Comparison of ENCODE assay signal across 11 cellular contexts in genomic region chr2:237262838-237263771, GRCh38.
DNase-seq lines count a peak whose midpoint lies in the region; ATAC-seq, FAIRE-seq and TF ChIP-seq lines count a peak whose summit lies in the region.
"Had no signal": no experiment of that assay in that cellular context is flagged by ENCODE, and none has a peak within 500 bp of the region (broad histone marks: within the 10 kb centered on the region; RNA-seq: fewer than 3 reads in every experiment).

No MANE protein-coding gene starts in this region.

- H3F3A ChIP-seq in SK-N-SH (replicated peaks; ENCODE audit: insufficient read depth), result peaks cover 21% of the 10 kb centered on the region

- no peaks in the 10 kb centered on the region for H3K9me2 ChIP-seq in SK-N-SH

- dilution Hi-C loops in keratinocyte (cut with MboI; ENCODE audit: extremely low pct_ligation_motif_present, low sequenced_read_pairs), result no loop called here

- CTCF ChIA-PET in SK-N-SH (lab: Yijun Ruan, JAX), result no interaction called here

- peaks cover under 1% of the 10 kb centered on the region for H3K4me1 Mint-ChIP-seq in T-helper 17 cell
- H3K4me1 Mint-ChIP-seq: activated B cell treated with CpG ODN at 0.5 μM for 24 hours had no signal

- H3K27ac Mint-ChIP-seq in T-helper 17 cell, result no peak overlapping the region
- H3K27ac Mint-ChIP-seq: activated B cell treated with CpG ODN at 0.5 μM for 24 hours had no signal

- H3K4me2 ChIP-seq in SK-N-SH (no peak overlapping the region), keratinocyte (ENCODE audit: control insufficient read depth, extremely low read depth, insufficient read depth, low read depth, low read length) (peak overlapping the region; percentile 26)

- H3K79me2 ChIP-seq in SK-N-SH (ENCODE audit: insufficient read depth), result no peaks in the 10 kb centered on the region
- no peaks in the 10 kb centered on the region for H3K79me2 ChIP-seq in keratinocyte (ENCODE audit: control insufficient read depth, insufficient read depth, low read length)

- H3K4me3 ChIP-seq in SK-N-SH (ENCODE audit: low read depth in 2 of 2, low read length in 1 of 2) (no peak overlapping the region), astrocyte of the spinal cord (ENCODE audit: low read depth, low read length) (no peak overlapping the region), keratinocyte (ENCODE audit: control insufficient read depth in 2 of 3, extremely low read depth in 1 of 3, insufficient read depth in 2 of 3, low read depth in 1 of 3, low read length in 3 of 3) (no peak overlapping the region), vagina (no peak overlapping the region)
- H3K4me3 ChIP-seq: right lobe of liver had no signal

- no peaks in the 10 kb centered on the region for H3K9me3 ChIP-seq in SK-N-SH
- H3K9me3 ChIP-seq in keratinocyte (ENCODE audit: control insufficient read depth, low read depth, low read length), result no peaks in the 10 kb centered on the region
- H3K9me3 ChIP-seq in vagina, result no peaks in the 10 kb centered on the region
- H3K9me3 ChIP-seq in T-helper 17 cell (ENCODE audit: control insufficient read depth, low read length, poor library complexity, severe bottlenecking), result no peaks in the 10 kb centered on the region
- H3K9me3 ChIP-seq: right lobe of liver had no signal

- no peak for TF ChIP-seq POLR2A in vagina (IDR thresholded peaks at IDR 0.05)

- ATAC-seq in SK-N-SH treated with all-trans-retinoic acid at 6 μM for 48 hours (no peak), T-helper 17 cell (no peak), HG02642 (IDR thresholded peaks at IDR 0.05; ENCODE audit: poor library complexity, unreplicated experiment) (no peak)

- no peak for TF ChIP-seq RAD21 in SK-N-SH (IDR thresholded peaks at IDR 0.05; ENCODE audit: low read length)

- no peak for TF ChIP-seq EP300 in SK-N-SH (IDR thresholded peaks at IDR 0.05; ENCODE audit: borderline replicate concordance in 1 of 2, low read depth in 1 of 2, low read length in 1 of 2)

- no peaks in the 10 kb centered on the region for H3K36me3 Mint-ChIP-seq in T-helper 17 cell (ENCODE audit: low read depth)

- no peak for DNase-seq in SK-N-SH
- DNase-seq in astrocyte of the spinal cord (ENCODE audit: low read depth, low spot score), result peak; percentile 71
- DNase-seq in keratinocyte (ENCODE audit: low read depth, low spot score), result no peak
- no peak for DNase-seq in vagina (ENCODE audit: extremely low spot score in 2 of 2)
- no peak for DNase-seq in T-helper 17 cell
- DNase-seq in NCI-H1930 (lab: John Stamatoyannopoulos, UW), result no peak
- DNase-seq: activated B cell treated with CpG ODN at 0.5 μM for 24 hours; activated effector memory CD4-positive, alpha-beta T cell treated with anti-CD3 and anti-CD28 coated beads, Interleukin-2, amount 50 U/mL, for 16 hours; right lobe of liver had no signal

- H2AFZ ChIP-seq in SK-N-SH (ENCODE audit: low read depth) (no peak overlapping the region), keratinocyte (ENCODE audit: control insufficient read depth, low read length) (peak overlapping the region; percentile 27)

- peaks cover 22% of the 10 kb centered on the region for H3K27me3 Mint-ChIP-seq in T-helper 17 cell

- FAIRE-seq in keratinocyte (lab: Jason Lieb, UNC), result peak; percentile 63

- H3K4me3 Mint-ChIP-seq in T-helper 17 cell, result no peak overlapping the region
- H3K4me3 Mint-ChIP-seq: activated B cell treated with CpG ODN at 0.5 μM for 24 hours had no signal

- H3K9ac ChIP-seq in SK-N-SH, result no peak overlapping the region
- no peak overlapping the region for H3K9ac ChIP-seq in keratinocyte (ENCODE audit: control insufficient read depth, extremely low read depth, insufficient read depth, low read length)

- H3K9me1 ChIP-seq in keratinocyte (ENCODE audit: control insufficient read depth, extremely low read depth, insufficient read depth, low read length), result no peaks in the 10 kb centered on the region

- in situ Hi-C loops in astrocyte of the spinal cord (cut with HindIII; ENCODE audit: low sequenced_read_pairs), result no loop called here

- H3K27me3 ChIP-seq in SK-N-SH (ENCODE audit: insufficient read depth) (no peaks in the 10 kb centered on the region), keratinocyte (ENCODE audit: control insufficient read depth, extremely low read depth, insufficient read depth, low read length) (no peaks in the 10 kb centered on the region), vagina (no peaks in the 10 kb centered on the region)
- H3K27me3 ChIP-seq: right lobe of liver had no signal

- peak overlapping the region in 1 of 2 experiments; percentile 55; a peak in 1 of 4 replicates for H3K27ac ChIP-seq in SK-N-SH (ENCODE audit: low read depth in 2 of 2, low read length in 1 of 2)
- H3K27ac ChIP-seq in keratinocyte (ENCODE audit: control insufficient read depth, insufficient read depth, low read length), result peak overlapping the region; percentile 33
- H3K27ac ChIP-seq in vagina, result peak overlapping the region; percentile 28
- H3K27ac ChIP-seq: right lobe of liver had no signal

- TF ChIP-seq CTCF in SK-N-SH (IDR thresholded peaks at IDR 0.05), result no peak
- TF ChIP-seq CTCF in astrocyte of the spinal cord (IDR thresholded peaks at IDR 0.05; ENCODE audit: low read depth, low read length), result no peak
- no peak for TF ChIP-seq CTCF in keratinocyte (optimal IDR thresholded peaks at IDR 0.05 in 1 of 3, IDR thresholded peaks at IDR 0.05 in 1 of 3, conservative IDR thresholded peaks at IDR 0.05 in 1 of 3; ENCODE audit: extremely low read depth in 1 of 3, insufficient read depth in 2 of 3, low read length in 3 of 3)
- no peak for TF ChIP-seq CTCF in vagina (IDR thresholded peaks at IDR 0.05)

- intact Hi-C loops in vagina (cut with DNase I), result no loop called here

- POLR2A ChIA-PET in SK-N-SH (lab: Yijun Ruan, JAX), result no interaction called here

- H3K36me3 ChIP-seq in SK-N-SH (replicated peaks in 1 of 2; ENCODE audit: control insufficient read depth in 1 of 2, insufficient read depth in 2 of 2, low read length in 1 of 2) (no peaks in the 10 kb centered on the region), keratinocyte (ENCODE audit: control insufficient read depth in 2 of 2, extremely low read depth in 1 of 2, insufficient read depth in 2 of 2, low read length in 2 of 2) (no peaks in the 10 kb centered on the region), vagina (no peaks in the 10 kb centered on the region)
- H3K36me3 ChIP-seq: right lobe of liver had no signal

- H3K4me1 ChIP-seq in SK-N-SH (ENCODE audit: control insufficient read depth in 1 of 2, insufficient read depth in 2 of 2, low read depth in 1 of 2, low read length in 1 of 2) (peaks cover 0 to 15% of the 10 kb centered on the region in 2 experiments; a peak in 2 of 4 replicates), keratinocyte (ENCODE audit: control insufficient read depth, extremely low read depth, insufficient read depth, low read length) (peaks cover 12% of the 10 kb centered on the region), vagina (peaks cover 11% of the 10 kb centered on the region)
- H3K4me1 ChIP-seq: right lobe of liver had no signal

- H4K20me1 ChIP-seq in SK-N-SH (ENCODE audit: insufficient read depth) (no peaks in the 10 kb centered on the region), keratinocyte (ENCODE audit: control insufficient read depth, extremely low read depth, insufficient read depth, low read length) (no peaks in the 10 kb centered on the region)

- 88% methylated on average over 10 of the region's 10 CpGs for WGBS in SK-N-SH (ENCODE audit: low lambda C conversion rate)

TF ChIP-seq in SK-N-SH, 30 proteins besides CTCF, POLR2A, EP300 and RAD21:
- no peak for TF ChIP-seq TEAD4 (IDR thresholded peaks at IDR 0.05; ENCODE audit: borderline replicate concordance, insufficient read depth)
- no peak for TF ChIP-seq RFX5 (IDR thresholded peaks at IDR 0.05; ENCODE audit: low read length)
- no peak for TF ChIP-seq TAF1 (IDR thresholded peaks at IDR 0.05; ENCODE audit: borderline replicate concordance, low read depth, low read length)
- TF ChIP-seq SMC3 (IDR thresholded peaks at IDR 0.05; ENCODE audit: low read depth, low read length), result no peak
- 0 out of 2 replicates have a peak, but pooled peaks have one; percentile 10 for TF ChIP-seq JUND (IDR thresholded peaks at IDR 0.05)
- TF ChIP-seq NFIC (IDR thresholded peaks at IDR 0.05; ENCODE audit: borderline replicate concordance), result peak; percentile 82
- no peak for TF ChIP-seq NRF1 (IDR thresholded peaks at IDR 0.05; ENCODE audit: low read depth, low read length)
- TF ChIP-seq MAX (IDR thresholded peaks at IDR 0.05; ENCODE audit: low read depth), result no peak
- no peak for TF ChIP-seq FOXJ3 (CRISPR knock-in tag; IDR thresholded peaks at IDR 0.05)
TF ChIP-seq in SK-N-SH: peak in this region for 2.

TF ChIP-seq in SK-N-SH treated with all-trans-retinoic acid at 6 μM for 48 hours, 23 proteins besides CTCF, POLR2A, EP300 and RAD21 (continues in another document):
- TF ChIP-seq TSHZ2 (CRISPR knock-in tag; IDR thresholded peaks at IDR 0.05), result no peak
- TF ChIP-seq CSDC2 (CRISPR knock-in tag; IDR thresholded peaks at IDR 0.05), result no peak
- TF ChIP-seq ZFP3 (CRISPR knock-in tag; IDR thresholded peaks at IDR 0.05), result no peak
- no peak for TF ChIP-seq SNAI2 (CRISPR knock-in tag; IDR thresholded peaks at IDR 0.05)
